1 cellular context compared by ENCODE assay signal in genomic region chr3:161220850-161221753, GRCh38.
A peak's percentile ranks its signal among the peaks of the same experiment; 100 is the strongest.
TF ChIP-seq lines count a peak whose summit lies in the region.

Gene NMD3, plus strand, starts transcription at chr3:161221311. Its CDS starts 703 bp downstream, at chr3:161222014.

TF ChIP-seq in K562, 482 proteins besides CTCF, POLR2A, EP300 and RAD21 (continued from another document and continues in another):
- peak in 1 of 2 experiments; percentile 66; a peak in 1 of 4 replicates for TF ChIP-seq HDAC1 (IDR thresholded peaks at IDR 0.05)
- no peak for TF ChIP-seq PREB (CRISPR knock-in tag; IDR thresholded peaks at IDR 0.05)
- no peak for TF ChIP-seq POLR3A (IDR thresholded peaks at IDR 0.05; ENCODE audit: borderline replicate concordance, extremely low read depth, insufficient read depth, insufficient read length)
- TF ChIP-seq PHF8 (IDR thresholded peaks at IDR 0.05; ENCODE audit: borderline replicate concordance, low read length), result peak; percentile 95
- TF ChIP-seq ID3 (CRISPR knock-in tag; IDR thresholded peaks at IDR 0.05), result no peak
- TF ChIP-seq ID3 (tag; IDR thresholded peaks at IDR 0.05), result no peak
- no peak for TF ChIP-seq SPI1 (IDR thresholded peaks at IDR 0.05; ENCODE audit: borderline replicate concordance, low read depth, low read length)
- TF ChIP-seq ASH1L (IDR thresholded peaks at IDR 0.05; ENCODE audit: borderline replicate concordance, low read depth, partially characterized antibody), result no peak
- TF ChIP-seq TCFL5 (CRISPR knock-in tag; conservative IDR thresholded peaks at IDR 0.05), result no peak
- TF ChIP-seq NCOA6 (IDR thresholded peaks at IDR 0.05), result no peak
- no peak for TF ChIP-seq E2F4 (CRISPR knock-in tag; IDR thresholded peaks at IDR 0.05; ENCODE audit: low read depth)
- TF ChIP-seq ZBTB11 (CRISPR knock-in tag; IDR thresholded peaks at IDR 0.05), result peak in 1 of 3 experiments; percentile 61; a peak in 4 of 6 replicates
- peak; percentile 86 for TF ChIP-seq TAF1 (IDR thresholded peaks at IDR 0.05; ENCODE audit: control insufficient read depth, extremely low read depth, insufficient read depth, low read length, severe bottlenecking)
- no peak for TF ChIP-seq ZNF445 (CRISPR knock-in tag; IDR thresholded peaks at IDR 0.05; ENCODE audit: low read depth)
- peak; percentile 87 for TF ChIP-seq POLR2AphosphoS5 (IDR thresholded peaks at IDR 0.05; ENCODE audit: control insufficient read depth, insufficient read depth, low read depth, low read length)
- TF ChIP-seq NFE2 (IDR thresholded peaks at IDR 0.05; ENCODE audit: low read depth), result no peak
- peak; percentile 53; the same call in 1 of the 2 replicates for TF ChIP-seq PML (IDR thresholded peaks at IDR 0.05; ENCODE audit: low read length)
- no peak for TF ChIP-seq ZNF277 (CRISPR knock-in tag; IDR thresholded peaks at IDR 0.05; ENCODE audit: borderline replicate concordance)
- no peak for TF ChIP-seq ZNF121 (CRISPR knock-in tag; conservative IDR thresholded peaks at IDR 0.05)
- TF ChIP-seq NEUROD1 (IDR thresholded peaks at IDR 0.05; ENCODE audit: borderline replicate concordance, low read depth, low read length, partially characterized antibody), result peak; percentile 37
- TF ChIP-seq ZNF143 (CRISPR knock-in tag; IDR thresholded peaks at IDR 0.05), result no peak
- no peak; the same call in 1 of the 2 replicates for TF ChIP-seq ZBTB49 (CRISPR knock-in tag; IDR thresholded peaks at IDR 0.05; ENCODE audit: borderline replicate concordance)
- TF ChIP-seq CGGBP1 (CRISPR knock-in tag; IDR thresholded peaks at IDR 0.05), result no peak
- no peak for TF ChIP-seq MYNN (IDR thresholded peaks at IDR 0.05)
- TF ChIP-seq MYNN (CRISPR knock-in tag; IDR thresholded peaks at IDR 0.05), result no peak
- TF ChIP-seq TRIM28 (IDR thresholded peaks at IDR 0.05), result no peak
- no peak for TF ChIP-seq TAL1 (IDR thresholded peaks at IDR 0.05)
- peak; percentile 72; the same call in 1 of the 2 replicates for TF ChIP-seq ETS1 (conservative IDR thresholded peaks at IDR 0.05; ENCODE audit: control insufficient read depth, low read depth, low read length)
- no peak for TF ChIP-seq ILK (tag; IDR thresholded peaks at IDR 0.05; ENCODE audit: borderline replicate concordance, low read depth)
- no peak for TF ChIP-seq ARID2 (IDR thresholded peaks at IDR 0.05)
- no peak for TF ChIP-seq ZFP30 (CRISPR knock-in tag; IDR thresholded peaks at IDR 0.05; ENCODE audit: borderline replicate concordance)
- TF ChIP-seq CSDE1 (IDR thresholded peaks at IDR 0.05), result no peak
- no peak for TF ChIP-seq NR2C1 (IDR thresholded peaks at IDR 0.05)
- no peak for TF ChIP-seq NR2C1 (tag; IDR thresholded peaks at IDR 0.05)
- peak in 1 of 2 experiments; percentile 51; a peak in 2 of 4 replicates for TF ChIP-seq NONO (IDR thresholded peaks at IDR 0.05; ENCODE audit: low read depth in 2 of 2, low read length in 1 of 2)
- TF ChIP-seq ZBTB2 (IDR thresholded peaks at IDR 0.05), result no peak
- TF ChIP-seq SFPQ (IDR thresholded peaks at IDR 0.05; ENCODE audit: low read depth, low read length), result no peak
- TF ChIP-seq ZNF586 (CRISPR knock-in tag; conservative IDR thresholded peaks at IDR 0.05), result no peak
- TF ChIP-seq TFE3 (CRISPR knock-in tag; IDR thresholded peaks at IDR 0.05), result no peak
- peak; percentile 92 for TF ChIP-seq CHD2 (IDR thresholded peaks at IDR 0.05; ENCODE audit: low read depth, low read length)
- TF ChIP-seq JUN (IDR thresholded peaks at IDR 0.05; ENCODE audit: borderline replicate concordance, low read depth, low read length), result no peak; the same call in 1 of the 2 replicates
- TF ChIP-seq JUN (CRISPR knock-in tag; IDR thresholded peaks at IDR 0.05; ENCODE audit: borderline replicate concordance), result no peak
- TF ChIP-seq HNRNPL (IDR thresholded peaks at IDR 0.05; ENCODE audit: low read depth, low read length), result no peak
- TF ChIP-seq FIP1L1 (IDR thresholded peaks at IDR 0.05; ENCODE audit: low read depth, low read length, poor library complexity, severe bottlenecking), result peak; percentile 63
- TF ChIP-seq MYBL2 (IDR thresholded peaks at IDR 0.05; ENCODE audit: low read depth), result no peak
- no peak for TF ChIP-seq MYBL2 (CRISPR knock-in tag; IDR thresholded peaks at IDR 0.05; ENCODE audit: borderline replicate concordance)
- TF ChIP-seq ZEB2 (IDR thresholded peaks at IDR 0.05), result no peak
- no peak; the same call in 1 of the 2 replicates for TF ChIP-seq GABPA (tag; conservative IDR thresholded peaks at IDR 0.05; ENCODE audit: low read depth)
- TF ChIP-seq NCOA2 (IDR thresholded peaks at IDR 0.05; ENCODE audit: partially characterized antibody in 2 of 2), result no peak
- 0 out of 2 replicates have a peak, but pooled peaks have one; percentile 77 for TF ChIP-seq CBX1 (IDR thresholded peaks at IDR 0.05; ENCODE audit: low read depth)
- no peak for TF ChIP-seq ZNF766 (CRISPR knock-in tag; conservative IDR thresholded peaks at IDR 0.05)
- TF ChIP-seq ZFPM2 (CRISPR knock-in tag; IDR thresholded peaks at IDR 0.05), result no peak
